ENCODE assay signal across 17 cellular contexts in the genomic region with DNA sequence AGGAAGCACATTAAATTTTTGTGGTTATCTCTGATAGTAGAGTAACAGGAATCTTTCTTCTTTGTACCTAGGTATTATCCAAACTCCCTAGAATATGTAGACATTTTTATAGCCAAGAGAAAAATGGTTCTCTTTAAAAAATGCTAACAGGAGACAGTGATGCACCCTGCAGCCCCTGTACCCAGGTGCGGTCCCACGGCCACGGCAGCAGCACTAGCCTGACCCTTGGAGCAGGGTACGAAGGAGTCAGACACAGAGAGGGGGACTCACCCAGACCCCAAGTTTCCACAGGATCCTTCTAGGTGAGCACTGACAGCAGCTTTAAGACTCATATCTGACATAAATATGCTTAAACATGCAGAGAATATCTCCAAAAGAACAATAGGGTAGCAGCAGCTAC.
A peak's percentile ranks its signal among the peaks of the same experiment; 100 is the strongest.
DNase-seq lines count a peak whose midpoint lies in the region; ATAC-seq, FAIRE-seq and TF ChIP-seq lines count a peak whose summit lies in the region.
"Had no signal": no experiment of that assay in that cellular context is flagged by ENCODE, and none has a peak within 500 bp of the region (broad histone marks: within the 10 kb centered on the region; RNA-seq: fewer than 3 reads in every experiment).

No MANE protein-coding gene starts in this region.

- H4K20me1 ChIP-seq in Karpas-422 (ENCODE audit: insufficient read depth, low read depth, low read length): no peaks in the 10 kb centered on the region
- H4K20me1 ChIP-seq in GM23248 (ENCODE audit: insufficient read depth): 0 out of 2 replicates have a peak, but pooled peaks cover 4% of the 10 kb centered on the region

- H3K9me3 ChIP-seq in Karpas-422 (ENCODE audit: low read length) (no peaks in the 10 kb centered on the region), pancreas (no peaks in the 10 kb centered on the region), GM23248 (ENCODE audit: low read depth) (no peaks in the 10 kb centered on the region)
- H3K9me3 ChIP-seq: HAP-1 had no signal

- intact Hi-C loops in pancreas (cut with DNase I): no loop called here

- no peaks in the 10 kb centered on the region for H3F3A ChIP-seq in GM23248 (ENCODE audit: insufficient read depth)

- no peak overlapping the region for H3K4me3 Mint-ChIP-seq in activated T-cell treated with anti-CD3 and anti-CD28 coated beads, Interleukin-2, amount 50 U/mL, for 24 hours
- no peak overlapping the region for H3K4me3 Mint-ChIP-seq in activated T-cell treated with anti-CD3 and anti-CD28 coated beads, Interleukin-2, amount 50 U/mL, for 72 hours
- no peak overlapping the region for H3K4me3 Mint-ChIP-seq in central memory CD8-positive, alpha-beta T cell
- H3K4me3 Mint-ChIP-seq: B cell had no signal

- H3K36me3 Mint-ChIP-seq in activated T-cell treated with anti-CD3 and anti-CD28 coated beads, Interleukin-2, amount 50 U/mL, for 24 hours (ENCODE audit: low read depth): peaks cover 57% of the 10 kb centered on the region
- peaks cover 5 to 23% of the 10 kb centered on the region in 2 donors for H3K36me3 Mint-ChIP-seq in activated T-cell treated with anti-CD3 and anti-CD28 coated beads, Interleukin-2, amount 50 U/mL, for 72 hours (ENCODE audit: insufficient read depth in 2 of 2)
- peaks cover 16% of the 10 kb centered on the region for H3K36me3 Mint-ChIP-seq in central memory CD8-positive, alpha-beta T cell (ENCODE audit: insufficient read depth)

- WGBS in pancreas, 2 donors: 93 to 96% methylated on average over 4 of the region's 4 CpGs
- WGBS in GM23248 (ENCODE audit: low coverage in 1 of 2, low lambda C conversion rate in 2 of 2, missing lambda C conversion rate in 2 of 2), 2 experiments: 98 to 99% methylated on average over 4 of the region's 4 CpGs

- no peaks in the 10 kb centered on the region for H3K27me3 Mint-ChIP-seq in activated T-cell treated with anti-CD3 and anti-CD28 coated beads, Interleukin-2, amount 50 U/mL, for 24 hours
- H3K27me3 Mint-ChIP-seq in activated T-cell treated with anti-CD3 and anti-CD28 coated beads, Interleukin-2, amount 50 U/mL, for 72 hours (ENCODE audit: low read depth): no peaks in the 10 kb centered on the region
- H3K27me3 Mint-ChIP-seq in central memory CD8-positive, alpha-beta T cell: no peaks in the 10 kb centered on the region
- H3K27me3 Mint-ChIP-seq: B cell; CD4-positive, alpha-beta memory T cell had no signal

- peaks cover 55% of the 10 kb centered on the region for H3K4me1 ChIP-seq in Karpas-422 (ENCODE audit: low read length)
- H3K4me1 ChIP-seq in pancreas: no peaks in the 10 kb centered on the region
- no peaks in the 10 kb centered on the region for H3K4me1 ChIP-seq in GM23248 (ENCODE audit: insufficient read depth)
- H3K4me1 ChIP-seq: HAP-1 had no signal

- peaks cover 48% of the 10 kb centered on the region for H3K4me1 Mint-ChIP-seq in activated T-cell treated with anti-CD3 and anti-CD28 coated beads, Interleukin-2, amount 50 U/mL, for 24 hours (ENCODE audit: low read depth)
- peaks cover 22% of the 10 kb centered on the region for H3K4me1 Mint-ChIP-seq in activated T-cell treated with anti-CD3 and anti-CD28 coated beads, Interleukin-2, amount 50 U/mL, for 72 hours (ENCODE audit: low read depth)
- H3K4me1 Mint-ChIP-seq in central memory CD8-positive, alpha-beta T cell: peaks cover 53% of the 10 kb centered on the region

- FAIRE-seq in pancreas (lab: Jason Lieb, UNC): no peak
- FAIRE-seq: G401.6, GM12891, GM19239 had no signal

- TF ChIP-seq CTCF in pancreas (IDR thresholded peaks at IDR 0.05): no peak

- H3K36me3 ChIP-seq in Karpas-422 (ENCODE audit: insufficient read depth, low read length) (peaks cover 20% of the 10 kb centered on the region), pancreas (peaks cover 0 to 15% (median 4%) of the 10 kb centered on the region in 3 donors), GM23248 (ENCODE audit: low read depth) (peaks cover 9% of the 10 kb centered on the region; the same call in 1 of the 2 replicates)

- H3K27ac ChIP-seq in Karpas-422 (ENCODE audit: low read length) (peak overlapping the region; percentile 90), pancreas (no peak overlapping the region), GM23248 (no peak overlapping the region)

- no peak for DNase-seq in activated T-cell treated with anti-CD3 and anti-CD28 coated beads, Interleukin-2, amount 50 U/mL, for 24 hours
- no peak for DNase-seq in activated T-cell treated with anti-CD3 and anti-CD28 coated beads, Interleukin-2, amount 50 U/mL, for 72 hours
- DNase-seq in Karpas-422 (no peak), pancreas (no peak), CD1c-positive myeloid dendritic cell (ENCODE audit: extremely low spot score) (no peak), GM23248 (no peak)
- no peak for DNase-seq in central memory CD8-positive, alpha-beta T cell (ENCODE audit: low spot score in 2 of 2)
- DNase-seq: CD4-positive, alpha-beta memory T cell; COR-L47; DMS 273 treated with DMSO at 0.1 percent for 48 hours; DMS53; DND-41 had no signal

- H3K79me2 ChIP-seq in Karpas-422 (ENCODE audit: low read length): peaks cover 91% of the 10 kb centered on the region
- peaks cover 87% of the 10 kb centered on the region for H3K79me2 ChIP-seq in GM23248 (ENCODE audit: insufficient read depth)

- H3K27ac Mint-ChIP-seq in activated T-cell treated with anti-CD3 and anti-CD28 coated beads, Interleukin-2, amount 50 U/mL, for 24 hours: peak overlapping the region; percentile 12
- H3K27ac Mint-ChIP-seq in activated T-cell treated with anti-CD3 and anti-CD28 coated beads, Interleukin-2, amount 50 U/mL, for 72 hours: no peak overlapping the region
- peak overlapping the region; percentile 13 for H3K27ac Mint-ChIP-seq in central memory CD8-positive, alpha-beta T cell (ENCODE audit: low read depth)

- no peaks in the 10 kb centered on the region for H3K9me3 Mint-ChIP-seq in activated T-cell treated with anti-CD3 and anti-CD28 coated beads, Interleukin-2, amount 50 U/mL, for 24 hours
- no peaks in the 10 kb centered on the region for H3K9me3 Mint-ChIP-seq in activated T-cell treated with anti-CD3 and anti-CD28 coated beads, Interleukin-2, amount 50 U/mL, for 72 hours
- no peaks in the 10 kb centered on the region for H3K9me3 Mint-ChIP-seq in central memory CD8-positive, alpha-beta T cell
- H3K9me3 Mint-ChIP-seq: CD4-positive, alpha-beta memory T cell had no signal

- H3K4me3 ChIP-seq in Karpas-422 (ENCODE audit: low read length): no peak overlapping the region
- no peak overlapping the region for H3K4me3 ChIP-seq in pancreas
- H3K4me3 ChIP-seq in GM23248: no peak overlapping the region
- H3K4me3 ChIP-seq: HAP-1 had no signal

- H2AFZ ChIP-seq in Karpas-422 (ENCODE audit: low read length) (no peak overlapping the region), GM23248 (no peak overlapping the region)

- ATAC-seq in activated T-cell treated with anti-CD3 and anti-CD28 coated beads, Interleukin-2, amount 50 U/mL, for 72 hours (replicated peaks in 1 of 2): no peak
- ATAC-seq in central memory CD8-positive, alpha-beta T cell (replicated peaks; ENCODE audit: extremely low read depth, poor library complexity, severe bottlenecking): no peak
- ATAC-seq in pancreas: no peak

- H3K4me2 ChIP-seq in Karpas-422 (ENCODE audit: low read depth, low read length, poor library complexity, severe bottlenecking) (peak overlapping the region; percentile 41), GM23248 (ENCODE audit: unreplicated experiment) (no peak overlapping the region)

- in situ Hi-C loops in GM23248 (cut with MboI): no loop called here

- no peaks in the 10 kb centered on the region for H3K27me3 ChIP-seq in Karpas-422 (ENCODE audit: low read length)
- H3K27me3 ChIP-seq in pancreas: no peaks in the 10 kb centered on the region
- no peaks in the 10 kb centered on the region for H3K27me3 ChIP-seq in GM23248 (replicated peaks; ENCODE audit: insufficient read depth)

- no peaks in the 10 kb centered on the region for H3K9me2 ChIP-seq in Karpas-422 (replicated peaks; ENCODE audit: insufficient read depth, low read length)
- H3K9me2 ChIP-seq in GM23248 (ENCODE audit: insufficient read depth): no peaks in the 10 kb centered on the region

- H3K9ac ChIP-seq in Karpas-422 (ENCODE audit: low read length): no peak overlapping the region
- no peak overlapping the region for H3K9ac ChIP-seq in GM23248
